ENCODE assay signal across 33 cellular contexts in the genomic region with DNA sequence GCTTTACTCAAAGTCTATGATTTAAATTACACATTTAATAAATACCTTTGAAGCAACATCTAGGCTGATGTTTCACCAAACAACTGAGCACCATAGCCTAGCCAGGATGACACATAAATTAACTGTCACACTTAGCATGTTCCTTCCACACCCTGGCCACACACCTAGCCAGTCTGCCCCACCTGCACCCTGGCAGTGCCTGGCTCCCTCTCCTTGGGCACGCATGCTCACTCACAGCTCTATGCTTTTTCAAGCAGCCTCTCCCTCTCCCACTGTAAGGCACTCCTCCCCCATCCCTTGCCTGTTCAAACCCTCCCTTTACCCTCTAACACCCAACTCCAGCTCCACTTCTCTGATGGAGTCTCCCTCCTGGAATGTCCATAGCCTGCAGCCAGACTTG.
"Had no signal": no experiment of that assay in that cellular context is flagged by ENCODE, and none has a peak within 500 bp of the region (broad histone marks: within the 10 kb centered on the region; RNA-seq: fewer than 3 reads in every experiment).

No MANE protein-coding gene starts in this region.

- DNase-seq: activated B cell treated with CpG ODN at 0.5 μM for 24 hours; activated CD4-positive, alpha-beta memory T cell treated with anti-CD3 and anti-CD28 coated beads for 36 hours; activated CD4-positive, alpha-beta T cell treated with anti-CD3 and anti-CD28 coated beads for 4 hours; activated CD4-positive, alpha-beta T cell treated with anti-CD3 and anti-CD28 coated beads, Interleukin-2, amount 50 U/mL, for 1 hour; activated CD4-positive, CD25-positive, alpha-beta regulatory T cell treated with anti-CD3 and anti-CD28 coated beads, Interleukin-2, amount 50 U/mL, for 72 hours; activated CD8-positive, alpha-beta memory T cell treated with anti-CD3 and anti-CD28 coated beads, Interleukin-2, amount 50 U/mL, for 4 hours; activated effector memory CD4-positive, alpha-beta T cell treated with Interleukin-2 at 50 U/mL for 16 hours; activated naive CD4-positive, alpha-beta T cell treated with anti-CD3 and anti-CD28 coated beads, Interleukin-2, amount 10 ng/mL, durations not matched to agents 7 days and 5 days; activated naive CD8-positive, alpha-beta T cell treated with anti-CD3 and anti-CD28 coated beads, Interleukin-2, amount 50 U/mL, for 24 hours; activated T-cell treated with anti-CD3 and anti-CD28 coated beads for 4 hours; activated T-cell treated with anti-CD3 and anti-CD28 coated beads, Interleukin-2, amount 50 U/mL, for 48 hours; anterior cingulate cortex; NCI-H1092 treated with DMSO at 0.1 percent for 48 hours; NCI-H1417; NCI-H146; NCI-H187 treated with DMSO at 0.1 percent for 48 hours; NCI-H2081; NCI-H2171 treated with DMSO at 0.1 percent for 48 hours; NCI-H2227 treated with DMSO at 0.1 percent for 48 hours; NCI-H446 treated with DMSO at 0.1 percent for 48 hours; NCI-H524; NCI-H69; PC-9; Right ventricle myocardium superior; SW 1271; T-helper 1 cell; T-helper 2 cell; T-helper 9 cell had no signal

- H3K27ac ChIP-seq: KMS-11, PC-9, VCaP had no signal

- FAIRE-seq: bronchial epithelial cell had no signal

- H3K27ac Mint-ChIP-seq: activated B cell treated with CpG ODN at 0.5 μM for 24 hours; activated CD4-positive, alpha-beta memory T cell treated with anti-CD3 and anti-CD28 coated beads for 36 hours; activated naive CD4-positive, alpha-beta T cell treated with anti-CD3 and anti-CD28 coated beads, Interleukin-2, amount 10 ng/mL, durations not matched to agents 7 days and 5 days; activated naive CD8-positive, alpha-beta T cell; activated naive CD8-positive, alpha-beta T cell treated with anti-CD3 and anti-CD28 coated beads, Interleukin-2, amount 50 U/mL, for 24 hours; brain had no signal

- H3K27me3 Mint-ChIP-seq: activated naive CD4-positive, alpha-beta T cell treated with anti-CD3 and anti-CD28 coated beads, Interleukin-2, amount 10 ng/mL, durations not matched to agents 7 days and 5 days had no signal

- H3K4me2 ChIP-seq: KMS-11, PC-9 had no signal

- H2AFZ ChIP-seq: PC-9 had no signal

- H3K4me3 ChIP-seq: PC-9 had no signal

- H3K36me3 Mint-ChIP-seq: activated CD4-positive, alpha-beta memory T cell treated with anti-CD3 and anti-CD28 coated beads for 36 hours; activated naive CD4-positive, alpha-beta T cell treated with anti-CD3 and anti-CD28 coated beads, Interleukin-2, amount 10 ng/mL, durations not matched to agents 7 days and 5 days; activated naive CD8-positive, alpha-beta T cell; brain had no signal

- H3K4me1 Mint-ChIP-seq: activated B cell treated with CpG ODN at 0.5 μM for 24 hours; activated naive CD4-positive, alpha-beta T cell treated with anti-CD3 and anti-CD28 coated beads, Interleukin-2, amount 10 ng/mL, durations not matched to agents 7 days and 5 days; activated naive CD8-positive, alpha-beta T cell treated with anti-CD3 and anti-CD28 coated beads, Interleukin-2, amount 50 U/mL, for 24 hours had no signal

- H3K9ac ChIP-seq: KMS-11 had no signal

- ATAC-seq: activated naive CD8-positive, alpha-beta T cell treated with anti-CD3 and anti-CD28 coated beads, Interleukin-2, amount 50 U/mL, for 24 hours had no signal

- H3K9me3 Mint-ChIP-seq: activated B cell treated with CpG ODN at 0.5 μM for 24 hours; activated CD4-positive, alpha-beta memory T cell treated with anti-CD3 and anti-CD28 coated beads for 36 hours; activated naive CD4-positive, alpha-beta T cell treated with anti-CD3 and anti-CD28 coated beads, Interleukin-2, amount 10 ng/mL, durations not matched to agents 7 days and 5 days; activated naive CD8-positive, alpha-beta T cell treated with anti-CD3 and anti-CD28 coated beads, Interleukin-2, amount 50 U/mL, for 24 hours had no signal

- H3K4me3 Mint-ChIP-seq: activated B cell treated with CpG ODN at 0.5 μM for 24 hours; activated CD4-positive, alpha-beta memory T cell treated with anti-CD3 and anti-CD28 coated beads for 36 hours; activated naive CD4-positive, alpha-beta T cell treated with anti-CD3 and anti-CD28 coated beads, Interleukin-2, amount 10 ng/mL, durations not matched to agents 7 days and 5 days; activated naive CD8-positive, alpha-beta T cell; activated naive CD8-positive, alpha-beta T cell treated with anti-CD3 and anti-CD28 coated beads, Interleukin-2, amount 50 U/mL, for 24 hours; brain had no signal
